5 cellular contexts compared by ENCODE assay signal in the genomic region with DNA sequence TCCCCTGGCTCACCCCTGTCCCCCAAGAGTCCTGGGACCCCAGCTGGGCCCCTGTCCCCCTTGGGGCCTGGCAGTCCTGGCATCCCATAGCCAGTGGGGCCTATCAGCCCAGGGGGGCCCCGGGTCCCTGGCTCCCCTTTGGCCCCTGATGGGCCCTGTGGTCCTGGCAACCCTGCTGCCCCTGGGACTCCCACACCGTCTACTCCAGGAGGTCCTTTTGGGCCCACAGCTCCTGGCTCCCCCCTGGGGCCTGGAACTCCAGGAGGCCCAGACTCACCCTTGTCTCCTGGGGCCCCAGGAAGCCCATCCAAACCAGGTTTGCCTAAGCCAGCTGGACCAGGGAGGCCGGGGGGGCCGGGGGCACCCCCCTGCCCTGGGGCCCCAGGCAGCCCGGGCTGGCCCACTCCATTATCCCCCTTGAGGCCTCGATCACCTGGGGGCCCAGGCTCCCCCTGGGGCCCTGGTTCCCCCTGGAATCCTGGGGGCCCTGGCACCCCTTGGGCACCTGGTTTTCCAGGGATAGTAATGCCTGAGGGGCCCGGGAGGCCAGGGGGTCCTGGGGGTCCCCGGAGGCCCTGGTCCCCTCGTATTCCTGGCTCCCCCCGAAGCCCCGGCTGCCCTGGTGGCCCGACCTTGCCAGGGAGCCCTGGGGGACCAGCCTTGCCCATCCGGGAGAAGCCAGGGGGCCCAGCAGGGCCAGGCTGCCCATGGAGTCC. TPM values are rescaled to one million over a fixed set of nuclear protein-coding genes. Genes with fewer than 3 reads are reported as not detected.
DNase-seq lines count a peak whose midpoint lies in the region; TF ChIP-seq lines count a peak whose summit lies in the region.
"Had no signal": no experiment of that assay in that cellular context is flagged by ENCODE, and none has a peak within 500 bp of the region (broad histone marks: within the 10 kb centered on the region; RNA-seq: fewer than 3 reads in every experiment).

No MANE protein-coding gene starts in this region.

- TF ChIP-seq CTCF in MM.1S (IDR thresholded peaks at IDR 0.05; ENCODE audit: low read length): no peak

- H3K4me1 ChIP-seq in MM.1S (ENCODE audit: low read length) (no peaks in the 10 kb centered on the region), neuronal stem cell (ENCODE audit: control insufficient read depth in 2 of 2, insufficient read depth in 1 of 2, low read depth in 1 of 2, low read length in 2 of 2) (peaks cover 0 to 8% of the 10 kb centered on the region in 2 donors)

- H2BK5ac ChIP-seq in neuronal stem cell (ENCODE audit: low read length): peak overlapping the region; percentile 66

- no peak overlapping the region for H4K91ac ChIP-seq in neuronal stem cell (ENCODE audit: low read depth, low read length, poor library complexity)

- no peaks in the 10 kb centered on the region for H3K9me3 ChIP-seq in MM.1S (replicated peaks; ENCODE audit: insufficient read depth, low read length)
- H3K9me3 ChIP-seq in neuronal stem cell (replicated peaks in 1 of 2; ENCODE audit: control insufficient read depth in 2 of 2, insufficient read depth in 1 of 2, low read depth in 1 of 2, low read length in 2 of 2): no peaks in the 10 kb centered on the region
- H3K9me3 ChIP-seq: upper lobe of left lung had no signal

- WGBS in neuronal stem cell (ENCODE audit: extremely low coverage in 2 of 2, insufficient read length in 2 of 2, insufficient replicate concordance in 1 of 2), 2 donors: no CpG with 5 or more reads among the region's 13 CpGs

- no peak overlapping the region for H3K23ac ChIP-seq in neuronal stem cell (ENCODE audit: low read depth, low read length, poor library complexity)

- H3K27me3 ChIP-seq in MM.1S (replicated peaks; ENCODE audit: insufficient read depth, low read length) (no peaks in the 10 kb centered on the region), neuronal stem cell (ENCODE audit: control insufficient read depth in 3 of 3, insufficient read depth in 3 of 3, low read depth in 1 of 3, low read length in 3 of 3) (no peaks in the 10 kb centered on the region)
- H3K27me3 ChIP-seq: upper lobe of left lung had no signal

- peak overlapping the region; percentile 73 for H2BK12ac ChIP-seq in neuronal stem cell (ENCODE audit: low read length)

- H3K79me1 ChIP-seq in neuronal stem cell (ENCODE audit: low read depth, low read length): peaks cover 2% of the 10 kb centered on the region

- no peak overlapping the region for H4K8ac ChIP-seq in neuronal stem cell (ENCODE audit: low read depth, low read length)

- no peaks in the 10 kb centered on the region; the same call in 1 of the 2 replicates for H3F3A ChIP-seq in MM.1S (ENCODE audit: insufficient read depth, low read length)

- H2BK120ac ChIP-seq in neuronal stem cell (ENCODE audit: low read depth, low read length): peak overlapping the region; percentile 87

- H3K9me2 ChIP-seq in MM.1S (replicated peaks; ENCODE audit: insufficient read depth, low read length): no peaks in the 10 kb centered on the region

- peak overlapping the region; percentile 93; the same call in 1 of the 2 replicates for H2AFZ ChIP-seq in MM.1S (ENCODE audit: low read length)
- H2AFZ ChIP-seq in neuronal stem cell (ENCODE audit: low read length): peak overlapping the region; percentile 76

- peak overlapping the region; percentile 70 for H2AK5ac ChIP-seq in neuronal stem cell (ENCODE audit: low read depth, low read length)

- H3K4ac ChIP-seq in neuronal stem cell (ENCODE audit: low read length): no peak overlapping the region

- H3K4me2 ChIP-seq in MM.1S (ENCODE audit: low read depth, low read length) (no peak overlapping the region), neuronal stem cell (ENCODE audit: insufficient read depth, low read length, poor library complexity, severe bottlenecking) (no peak overlapping the region)

- no peak overlapping the region for H3K9ac ChIP-seq in MM.1S (ENCODE audit: low read length)
- no peak overlapping the region for H3K9ac ChIP-seq in neuronal stem cell (ENCODE audit: low read depth, low read length, poor library complexity)

- H3K27ac ChIP-seq in MM.1S (ENCODE audit: low read length) (no peak overlapping the region), neuronal stem cell (replicated peaks; ENCODE audit: low read length) (no peak overlapping the region)
- H3K27ac ChIP-seq: upper lobe of left lung had no signal

- no peak overlapping the region for H3K14ac ChIP-seq in neuronal stem cell (ENCODE audit: low read length)

- no peaks in the 10 kb centered on the region for H4K20me1 ChIP-seq in MM.1S (ENCODE audit: insufficient read depth, low read length)

- DNase-seq in MM.1S: no peak
- DNase-seq in neuronal stem cell (ENCODE audit: low spot score): no peak
- DNase-seq in hippocampal formation (lab: John Stamatoyannopoulos, UW): no peak
- DNase-seq: NCI-H524 treated with DMSO at 0.1 percent for 48 hours had no signal

- H3K79me2 ChIP-seq in MM.1S (ENCODE audit: low read length): no peaks in the 10 kb centered on the region

- H3K36me3 ChIP-seq in MM.1S (replicated peaks; ENCODE audit: insufficient read depth, low read length) (no peaks in the 10 kb centered on the region), neuronal stem cell (replicated peaks in 1 of 2; ENCODE audit: control insufficient read depth in 2 of 2, insufficient read depth in 2 of 2, low read length in 2 of 2) (peaks cover 15 to 28% of the 10 kb centered on the region in 2 donors)

- H3K18ac ChIP-seq in neuronal stem cell (ENCODE audit: low read length): peak overlapping the region; percentile 17

- no peak overlapping the region for H2BK15ac ChIP-seq in neuronal stem cell (ENCODE audit: low read length)

- H3K4me3 ChIP-seq in MM.1S (ENCODE audit: low read length) (no peak overlapping the region), neuronal stem cell (ENCODE audit: low read length in 2 of 2) (no peak overlapping the region)
- H3K4me3 ChIP-seq: upper lobe of left lung had no signal

RNA-seq across cellular contexts. Expression of gene ADPRS, which starts 10.1 kb away (rescaled TPM):
- polyA plus RNA-seq in neuronal stem cell (2013, experiment 1 of 2): 16.0 TPM
- 16.7 TPM for polyA plus RNA-seq in neuronal stem cell (2013, experiment 2 of 2)

RNA-seq across cellular contexts. Expression of gene TEKT2, which starts 14.9 kb away (rescaled TPM):
- 8.2 TPM for polyA plus RNA-seq in neuronal stem cell (2013, experiment 1 of 2)
- 8.4 TPM for polyA plus RNA-seq in neuronal stem cell (2013, experiment 2 of 2)

RNA-seq across cellular contexts. Expression of gene COL8A2, which starts 26.2 kb away (rescaled TPM):
- 0.01 TPM for polyA plus RNA-seq in neuronal stem cell (2013, experiment 1 of 2)
- 0.01 TPM for polyA plus RNA-seq in neuronal stem cell (2013, experiment 2 of 2)

RNA-seq across cellular contexts. Expression of gene TRAPPC3, which starts 50.5 kb away (rescaled TPM):
- polyA plus RNA-seq in neuronal stem cell (2013, experiment 1 of 2): 49.3 TPM
- polyA plus RNA-seq in neuronal stem cell (2013, experiment 2 of 2): 51.1 TPM

RNA-seq across cellular contexts. Expression of gene MAP7D1, which starts 57.2 kb away (rescaled TPM):
- polyA plus RNA-seq in neuronal stem cell (2013, experiment 1 of 2): 101 TPM
- polyA plus RNA-seq in neuronal stem cell (2013, experiment 2 of 2): 97.7 TPM
